Comparison of ENCODE assay signal across 1 cellular context in genomic region chr6:37135835-37136694, GRCh38.
TF ChIP-seq lines count a peak whose summit lies in the region.

No MANE protein-coding gene starts in this region.

TF ChIP-seq in A549, 52 proteins besides CTCF, POLR2A, EP300 and RAD21 (continued from another document):
- TF ChIP-seq, protein P1, sequence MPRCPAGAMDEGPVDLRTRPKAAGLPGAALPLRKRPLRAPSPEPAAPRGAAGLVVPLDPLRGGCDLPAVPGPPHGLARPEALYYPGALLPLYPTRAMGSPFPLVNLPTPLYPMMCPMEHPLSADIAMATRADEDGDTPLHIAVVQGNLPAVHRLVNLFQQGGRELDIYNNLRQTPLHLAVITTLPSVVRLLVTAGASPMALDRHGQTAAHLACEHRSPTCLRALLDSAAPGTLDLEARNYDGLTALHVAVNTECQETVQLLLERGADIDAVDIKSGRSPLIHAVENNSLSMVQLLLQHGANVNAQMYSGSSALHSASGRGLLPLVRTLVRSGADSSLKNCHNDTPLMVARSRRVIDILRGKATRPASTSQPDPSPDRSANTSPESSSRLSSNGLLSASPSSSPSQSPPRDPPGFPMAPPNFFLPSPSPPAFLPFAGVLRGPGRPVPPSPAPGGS (IDR thresholded peaks at IDR 0.05): no peak
